ENCODE assay signal across 8 cellular contexts in the genomic region with DNA sequence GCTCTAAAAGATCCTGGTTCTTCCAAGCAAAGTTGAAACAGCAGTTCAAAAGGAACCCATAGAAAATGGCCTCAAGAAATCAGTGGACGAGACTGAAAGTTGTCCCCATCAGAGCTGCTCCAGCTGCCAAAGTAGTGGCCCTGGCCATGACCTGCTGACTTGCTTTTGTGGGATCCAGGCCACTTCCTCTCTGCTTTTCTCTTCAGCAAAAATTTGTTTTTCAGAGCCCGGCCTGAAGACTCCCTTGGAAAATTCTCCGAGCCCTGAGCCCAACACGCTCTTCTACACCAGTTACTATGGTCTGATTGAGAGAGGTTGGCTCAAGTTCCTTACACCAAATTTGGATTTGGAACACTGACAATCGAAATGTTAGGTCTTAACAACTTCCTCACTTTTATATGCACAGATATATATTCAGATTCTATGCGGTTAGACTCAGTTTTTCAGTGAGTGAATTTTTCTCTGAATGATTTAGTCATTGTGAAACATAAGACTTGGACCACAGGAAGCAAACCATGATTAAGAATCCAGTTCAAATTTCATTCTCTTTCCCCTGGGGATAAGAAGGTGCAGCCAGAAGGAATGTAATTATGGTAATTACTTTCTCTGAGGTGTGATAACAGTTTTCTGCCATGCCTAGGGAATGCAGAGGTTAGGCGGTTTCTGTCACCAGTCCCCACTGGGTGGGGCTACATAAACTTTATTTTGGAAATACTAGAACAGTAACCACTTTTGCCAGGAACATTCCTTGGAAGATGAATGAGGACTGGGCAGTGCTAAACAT.
DNase-seq lines count a peak whose midpoint lies in the region; ATAC-seq and TF ChIP-seq lines count a peak whose summit lies in the region.

No MANE protein-coding gene starts in this region.

- no peaks in the 10 kb centered on the region for H3K27me3 Mint-ChIP-seq in chondrocyte (ENCODE audit: low read depth)

- 7 to 11% (median 10%) methylated on average over 7 of the region's 7 CpGs for WGBS in ovary, 3 donors

- peaks cover 19% of the 10 kb centered on the region for H3K4me1 ChIP-seq in ovary (ENCODE audit: insufficient read depth)

- TF ChIP-seq EP300 in ovary (IDR thresholded peaks at IDR 0.05): no peak

- H3K36me3 ChIP-seq in ovary: no peaks in the 10 kb centered on the region

- peak overlapping the region; percentile 3 to 60 for H3K27ac ChIP-seq in ovary

- intact Hi-C loops in ovary (cut with DNase I): no loop called here

- no peaks in the 10 kb centered on the region for H3K9me3 ChIP-seq in ovary

- DNase-seq in chondrocyte (ENCODE audit: low spot score): no peak
- peak; percentile 54 to 73 (median 63) for DNase-seq in ovary
- DNase-seq in NOMO-1 treated with dmso at 0.1 percent for 144 hours (lab: John Stamatoyannopoulos, UW; ENCODE audit: unreplicated experiment): no peak
- no peak for DNase-seq in NCI-H748 treated with DMSO at 0.1 percent for 48 hours (lab: John Stamatoyannopoulos, UW)
- DNase-seq in cortex of kidney (lab: John Stamatoyannopoulos, UW): no peak
- no peak for DNase-seq in DMS114 treated with DMSO at 0.1 percent for 48 hours (lab: John Stamatoyannopoulos, UW; ENCODE audit: unreplicated experiment)

- no peak for TF ChIP-seq POLR2A in ovary (IDR thresholded peaks at IDR 0.05)

- no peak overlapping the region for H3K4me3 ChIP-seq in ovary

- TF ChIP-seq CTCF in chondrocyte (IDR thresholded peaks at IDR 0.05) (peak; percentile 44), ovary (IDR thresholded peaks at IDR 0.05) (no peak)

- ATAC-seq in GM18867 (IDR thresholded peaks at IDR 0.05; ENCODE audit: unreplicated experiment) (peak; percentile 44), HG03196 (IDR thresholded peaks at IDR 0.05; ENCODE audit: unreplicated experiment) (peak; percentile 59)

- peaks cover 50% of the 10 kb centered on the region for H3K4me1 Mint-ChIP-seq in chondrocyte (ENCODE audit: low read depth)

- peaks cover 23% of the 10 kb centered on the region for H3K36me3 Mint-ChIP-seq in chondrocyte (ENCODE audit: low read depth)

- no peaks in the 10 kb centered on the region for H3K9me3 Mint-ChIP-seq in chondrocyte (ENCODE audit: low read depth)

- H3K4me3 Mint-ChIP-seq in chondrocyte (ENCODE audit: unreplicated experiment): peak overlapping the region; percentile 48

- H3K27ac Mint-ChIP-seq in chondrocyte (ENCODE audit: unreplicated experiment): peak overlapping the region; percentile 83

- H3K27me3 ChIP-seq in ovary: no peaks in the 10 kb centered on the region

Comparison
In these comparisons a context has a peak if more than half of its experiments do, and no peak if none do; other contexts are left out.
1. DNase-seq: peak in ovary (5 of 5); none in chondrocyte (single experiment), NOMO-1 treated with dmso at 0.1 percent for 144 hours (single experiment), NCI-H748 treated with DMSO at 0.1 percent for 48 hours (single experiment), cortex of kidney (single experiment) and DMS114 treated with DMSO at 0.1 percent for 48 hours (single experiment).